In the genomic region with DNA sequence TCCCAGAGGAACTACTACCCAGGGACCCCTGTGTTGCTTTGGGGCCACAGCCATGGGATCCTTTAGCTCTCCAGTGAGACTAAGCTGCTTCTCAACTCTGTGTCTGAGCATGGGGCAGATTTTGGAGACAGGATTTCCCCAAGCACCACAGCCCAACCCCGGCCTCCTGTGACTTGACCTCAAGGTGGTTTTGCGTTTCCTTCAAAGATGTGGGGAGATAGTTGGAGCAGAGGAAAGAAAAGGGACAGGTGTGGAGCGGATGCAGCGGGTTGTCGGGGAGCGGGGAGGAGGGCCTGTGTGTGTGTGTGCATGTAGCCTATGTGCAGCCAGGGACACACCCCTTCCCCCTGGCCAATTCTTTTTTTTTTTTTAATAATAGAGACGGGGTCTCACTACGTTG, we compare ENCODE assay signal across 18 cellular contexts. TPM values are rescaled to one million over a fixed set of nuclear protein-coding genes. Genes with fewer than 3 reads are reported as not detected.
DNase-seq lines count a peak whose midpoint lies in the region; ATAC-seq and TF ChIP-seq lines count a peak whose summit lies in the region.
"Had no signal": no experiment of that assay in that cellular context is flagged by ENCODE, and none has a peak within 500 bp of the region (broad histone marks: within the 10 kb centered on the region; RNA-seq: fewer than 3 reads in every experiment).

No MANE protein-coding gene starts in this region.

- peak; percentile 50 for DNase-seq in activated naive CD4-positive, alpha-beta T cell treated with anti-CD3 and anti-CD28 coated beads, Interleukin-2, amount 10 ng/mL, durations not matched to agents 7 days and 5 days
- no peak for DNase-seq in activated naive CD4-positive, alpha-beta T cell treated with Interleukin-2 at 50 U/mL for 16 hours
- no peak for DNase-seq in MM.1S
- DNase-seq in ascending aorta (ENCODE audit: low spot score in 2 of 2) = no peak
- no peak for DNase-seq in stimulated activated naive B cell treated with anti-CD40 and anti-IgM and Interleukin-4, amounts not matched to agents 10 μg/mL and 1 μg/mL and 100 μg/mL, for 72 hours
- DNase-seq in effector CD4-positive, alpha-beta T cell = no peak
- DNase-seq: glutamatergic neuron; MG63; NCI-H187 treated with DMSO at 0.1 percent for 48 hours; SHP77 treated with DMSO at 0.1 percent for 48 hours; stimulated activated CD4-positive, alpha-beta T cell treated with anti-CD3 and anti-CD28 coated beads, Interleukin-1b, Interleukin-23, amount 100 ng/mL, for 48 hours; T1000 had no signal

- H3K27me3 Mint-ChIP-seq in activated naive CD4-positive, alpha-beta T cell treated with anti-CD3 and anti-CD28 coated beads, Interleukin-2, amount 10 ng/mL, durations not matched to agents 7 days and 5 days = peaks cover 9% of the 10 kb centered on the region
- no peaks in the 10 kb centered on the region for H3K27me3 Mint-ChIP-seq in stimulated activated naive B cell treated with anti-CD40 and anti-IgM and Interleukin-4, amounts not matched to agents 10 μg/mL and 1 μg/mL and 100 μg/mL, for 72 hours

- CTCF ChIA-PET in activated naive CD4-positive, alpha-beta T cell treated with anti-CD3 and anti-CD28 coated beads, Interleukin-2, amount 10 ng/mL, durations not matched to agents 7 days and 5 days (lab: Charles Lee) = interaction anchor here (1.4 kb wide), 1 partner anchor 36 kb away, joined by 3 read pairs; no protein-coding TSS in a partner anchor

- peak overlapping the region; percentile 20 for H3K27ac Mint-ChIP-seq in activated naive CD4-positive, alpha-beta T cell treated with anti-CD3 and anti-CD28 coated beads, Interleukin-2, amount 10 ng/mL, durations not matched to agents 7 days and 5 days
- H3K27ac Mint-ChIP-seq in stimulated activated naive B cell treated with anti-CD40 and anti-IgM and Interleukin-4, amounts not matched to agents 10 μg/mL and 1 μg/mL and 100 μg/mL, for 72 hours = peak overlapping the region; percentile 33

- H3K36me3 Mint-ChIP-seq in activated naive CD4-positive, alpha-beta T cell treated with anti-CD3 and anti-CD28 coated beads, Interleukin-2, amount 10 ng/mL, durations not matched to agents 7 days and 5 days = peaks cover 59% of the 10 kb centered on the region
- H3K36me3 Mint-ChIP-seq in stimulated activated naive B cell treated with anti-CD40 and anti-IgM and Interleukin-4, amounts not matched to agents 10 μg/mL and 1 μg/mL and 100 μg/mL, for 72 hours = peaks cover 44 to 55% of the 10 kb centered on the region in 2 donors

- H3K4me1 Mint-ChIP-seq in activated naive CD4-positive, alpha-beta T cell treated with anti-CD3 and anti-CD28 coated beads, Interleukin-2, amount 10 ng/mL, durations not matched to agents 7 days and 5 days = peaks cover 52% of the 10 kb centered on the region
- peaks cover 16 to 37% of the 10 kb centered on the region in 2 donors for H3K4me1 Mint-ChIP-seq in stimulated activated naive B cell treated with anti-CD40 and anti-IgM and Interleukin-4, amounts not matched to agents 10 μg/mL and 1 μg/mL and 100 μg/mL, for 72 hours

- H3K79me2 ChIP-seq in MM.1S (ENCODE audit: low read length) = peaks cover 87% of the 10 kb centered on the region

- H3K27me3 ChIP-seq in MM.1S (replicated peaks; ENCODE audit: insufficient read depth, low read length) = no peaks in the 10 kb centered on the region
- H3K27me3 ChIP-seq in ascending aorta = no peaks in the 10 kb centered on the region
- H3K27me3 ChIP-seq: MG63 had no signal

- H3K4me3 Mint-ChIP-seq in activated naive CD4-positive, alpha-beta T cell treated with anti-CD3 and anti-CD28 coated beads, Interleukin-2, amount 10 ng/mL, durations not matched to agents 7 days and 5 days = peak overlapping the region; percentile 41
- H3K4me3 Mint-ChIP-seq in stimulated activated naive B cell treated with anti-CD40 and anti-IgM and Interleukin-4, amounts not matched to agents 10 μg/mL and 1 μg/mL and 100 μg/mL, for 72 hours = no peak overlapping the region

- H3K36me3 ChIP-seq in MM.1S (replicated peaks; ENCODE audit: insufficient read depth, low read length) (peaks cover 32% of the 10 kb centered on the region), ascending aorta (peaks cover 54 to 91% of the 10 kb centered on the region in 2 donors)
- H3K36me3 ChIP-seq: MG63 had no signal

- H3K9ac ChIP-seq in MM.1S (ENCODE audit: low read length) = peak overlapping the region; percentile 46; the same call in 1 of the 2 replicates

- no peaks in the 10 kb centered on the region for H3K9me3 ChIP-seq in MM.1S (replicated peaks; ENCODE audit: insufficient read depth, low read length)
- H3K9me3 ChIP-seq in ascending aorta = no peaks in the 10 kb centered on the region
- H3K9me3 ChIP-seq: MG63 had no signal

- H3K4me2 ChIP-seq in MM.1S (ENCODE audit: low read depth, low read length) = peak overlapping the region; percentile 51; the same call in 1 of the 2 replicates

- H3K4me1 ChIP-seq in MM.1S (ENCODE audit: low read length) (peaks cover 57% of the 10 kb centered on the region), ascending aorta (peaks cover 16 to 38% of the 10 kb centered on the region in 2 donors)

- TF ChIP-seq CTCF in MM.1S (IDR thresholded peaks at IDR 0.05; ENCODE audit: low read length) (no peak), ascending aorta (IDR thresholded peaks at IDR 0.05) (no peak)

- H3K4me3 ChIP-seq in MM.1S (ENCODE audit: low read length) (no peak overlapping the region), ascending aorta (peak overlapping the region in 1 of 2 donors; percentile 11)
- H3K4me3 ChIP-seq: MG63 had no signal

- intact Hi-C loops in ascending aorta (cut with DNase I) = no loop called here

- peak overlapping the region; percentile 81 for H3K27ac ChIP-seq in MM.1S (ENCODE audit: low read length)
- peak overlapping the region; percentile 44 to 60 for H3K27ac ChIP-seq in ascending aorta

- no peak overlapping the region for H2AFZ ChIP-seq in MM.1S (ENCODE audit: low read length)

- H3K9me2 ChIP-seq in MM.1S (replicated peaks; ENCODE audit: insufficient read depth, low read length) = no peaks in the 10 kb centered on the region

- H4K20me1 ChIP-seq in MM.1S (ENCODE audit: insufficient read depth, low read length) = peaks cover 94% of the 10 kb centered on the region

- H3F3A ChIP-seq in MM.1S (ENCODE audit: insufficient read depth, low read length) = peaks cover 94% of the 10 kb centered on the region

- H3K9me3 Mint-ChIP-seq in activated naive CD4-positive, alpha-beta T cell treated with anti-CD3 and anti-CD28 coated beads, Interleukin-2, amount 10 ng/mL, durations not matched to agents 7 days and 5 days = no peaks in the 10 kb centered on the region
- H3K9me3 Mint-ChIP-seq in stimulated activated naive B cell treated with anti-CD40 and anti-IgM and Interleukin-4, amounts not matched to agents 10 μg/mL and 1 μg/mL and 100 μg/mL, for 72 hours = no peaks in the 10 kb centered on the region

- ATAC-seq in stimulated activated naive B cell treated with anti-CD40 and anti-IgM and Interleukin-4, amounts not matched to agents 10 μg/mL and 1 μg/mL and 100 μg/mL, for 72 hours (replicated peaks) = no peak
- no peak for ATAC-seq in HG03139 (IDR thresholded peaks at IDR 0.05; ENCODE audit: unreplicated experiment)
- ATAC-seq in HG03571 (IDR thresholded peaks at IDR 0.05; ENCODE audit: unreplicated experiment) = no peak
- ATAC-seq: HepG2, sciatic nerve had no signal

RNA-seq across cellular contexts. Expression of gene ARID5A, which starts 10.2 kb away (rescaled TPM):
- 267 TPM for total RNA-seq in ascending aorta

RNA-seq across cellular contexts. Expression of gene NEURL3, which starts 41.6 kb away (rescaled TPM):
- not detected for total RNA-seq in ascending aorta
- total RNA-seq: NCI-H460, osteoblast had no signal
